ENCODE assay signal across 2 cellular contexts in genomic region chr11:65992056-65992455, GRCh38.
TF ChIP-seq lines count a peak whose summit lies in the region.

No MANE protein-coding gene starts in this region.

TF ChIP-seq in IMR-90, 13 proteins besides CTCF, POLR2A, EP300 and RAD21:
- TF ChIP-seq MAFK (IDR thresholded peaks at IDR 0.05; ENCODE audit: low read depth, low read length) (no peak), ELK1 (IDR thresholded peaks at IDR 0.05; ENCODE audit: borderline replicate concordance, low read depth, low read length) (no peak), RFX5 (IDR thresholded peaks at IDR 0.05; ENCODE audit: low read depth, low read length) (no peak), CHD1 (IDR thresholded peaks at IDR 0.05; ENCODE audit: low read depth, low read length) (no peak), NFE2L2 (IDR thresholded peaks at IDR 0.05; ENCODE audit: low read depth, low read length) (no peak), CEBPB (IDR thresholded peaks at IDR 0.05; ENCODE audit: low read depth, low read length) (no peak)

TF ChIP-seq in SK-N-SH treated with all-trans-retinoic acid at 6 μM for 48 hours, 23 proteins besides CTCF, POLR2A, EP300 and RAD21:
- TF ChIP-seq CSDC2 (CRISPR knock-in tag; IDR thresholded peaks at IDR 0.05), result no peak
- no peak for TF ChIP-seq POU6F1 (CRISPR knock-in tag; IDR thresholded peaks at IDR 0.05; ENCODE audit: borderline replicate concordance, low read depth)
- TF ChIP-seq ZFP3 (CRISPR knock-in tag; IDR thresholded peaks at IDR 0.05), result no peak
- no peak for TF ChIP-seq TOX (CRISPR knock-in tag; IDR thresholded peaks at IDR 0.05; ENCODE audit: borderline replicate concordance)
- TF ChIP-seq ISL1 (CRISPR knock-in tag; IDR thresholded peaks at IDR 0.05), result no peak
- no peak for TF ChIP-seq BACH2 (CRISPR knock-in tag; IDR thresholded peaks at IDR 0.05; ENCODE audit: borderline replicate concordance)
- no peak for TF ChIP-seq ZNF8 (CRISPR knock-in tag; IDR thresholded peaks at IDR 0.05)
- TF ChIP-seq ZNF70 (CRISPR knock-in tag; IDR thresholded peaks at IDR 0.05), result no peak
- TF ChIP-seq ZFP30 (CRISPR knock-in tag; IDR thresholded peaks at IDR 0.05), result no peak
- TF ChIP-seq CSRNP3 (CRISPR knock-in tag; IDR thresholded peaks at IDR 0.05), result no peak
- TF ChIP-seq CREB5 (CRISPR knock-in tag; IDR thresholded peaks at IDR 0.05; ENCODE audit: low read depth), result no peak
- no peak for TF ChIP-seq GLIS3 (CRISPR knock-in tag; IDR thresholded peaks at IDR 0.05)
- TF ChIP-seq PATZ1 (CRISPR knock-in tag; IDR thresholded peaks at IDR 0.05; ENCODE audit: borderline replicate concordance), result no peak
- TF ChIP-seq RARB (CRISPR knock-in tag; IDR thresholded peaks at IDR 0.05), result no peak
- TF ChIP-seq ARNTL (CRISPR knock-in tag; IDR thresholded peaks at IDR 0.05; ENCODE audit: borderline replicate concordance, low read depth), result no peak
- no peak for TF ChIP-seq TSHZ2 (CRISPR knock-in tag; IDR thresholded peaks at IDR 0.05)
- no peak for TF ChIP-seq ZNF565 (CRISPR knock-in tag; conservative IDR thresholded peaks at IDR 0.05; ENCODE audit: low read depth)
- TF ChIP-seq SNAI2 (CRISPR knock-in tag; IDR thresholded peaks at IDR 0.05), result no peak
- no peak for TF ChIP-seq PPARA (CRISPR knock-in tag; IDR thresholded peaks at IDR 0.05; ENCODE audit: borderline replicate concordance)
- no peak for TF ChIP-seq ZC3H10 (CRISPR knock-in tag; IDR thresholded peaks at IDR 0.05)
